8 cellular contexts compared by ENCODE assay signal in genomic region chr2:42809131-42809875, GRCh38. TPM values are rescaled to one million over a fixed set of nuclear protein-coding genes. Genes with fewer than 3 reads are reported as not detected.
A peak's percentile ranks its signal among the peaks of the same experiment; 100 is the strongest.
DNase-seq lines count a peak whose midpoint lies in the region; ATAC-seq and TF ChIP-seq lines count a peak whose summit lies in the region.

No MANE protein-coding gene starts in this region.

- peaks cover 10% of the 10 kb centered on the region for H3K4me1 ChIP-seq in vagina

- peaks cover 4% of the 10 kb centered on the region for H3K36me3 Mint-ChIP-seq in activated CD4-positive, alpha-beta T cell treated with anti-CD3 and anti-CD28 coated beads for 36 hours (ENCODE audit: low read depth)
- H3K36me3 Mint-ChIP-seq in central memory CD8-positive, alpha-beta T cell (ENCODE audit: insufficient read depth): peaks cover 19% of the 10 kb centered on the region
- peaks cover 2% of the 10 kb centered on the region for H3K36me3 Mint-ChIP-seq in mesothelial cell of epicardium

- no peaks in the 10 kb centered on the region for H3K9me3 Mint-ChIP-seq in activated CD4-positive, alpha-beta T cell treated with anti-CD3 and anti-CD28 coated beads for 36 hours (ENCODE audit: low read depth)
- H3K9me3 Mint-ChIP-seq in central memory CD8-positive, alpha-beta T cell: peaks cover 5% of the 10 kb centered on the region
- H3K9me3 Mint-ChIP-seq in mesothelial cell of epicardium: peaks cover 9% of the 10 kb centered on the region

- H3K36me3 ChIP-seq in vagina: no peaks in the 10 kb centered on the region

- H3K4me1 Mint-ChIP-seq in activated CD4-positive, alpha-beta T cell treated with anti-CD3 and anti-CD28 coated beads for 36 hours: peaks cover 17% of the 10 kb centered on the region
- H3K4me1 Mint-ChIP-seq in central memory CD8-positive, alpha-beta T cell: peaks cover 29% of the 10 kb centered on the region
- peaks cover 26% of the 10 kb centered on the region for H3K4me1 Mint-ChIP-seq in mesothelial cell of epicardium

- peak overlapping the region; percentile 56 for H3K4me3 Mint-ChIP-seq in activated CD4-positive, alpha-beta T cell treated with anti-CD3 and anti-CD28 coated beads for 36 hours
- peak overlapping the region; percentile 97 for H3K4me3 Mint-ChIP-seq in central memory CD8-positive, alpha-beta T cell
- peak overlapping the region; percentile 67 for H3K4me3 Mint-ChIP-seq in mesothelial cell of epicardium

- no peaks in the 10 kb centered on the region for H3K9me3 ChIP-seq in vagina

- H3K27me3 Mint-ChIP-seq in activated CD4-positive, alpha-beta T cell treated with anti-CD3 and anti-CD28 coated beads for 36 hours: peaks cover 2% of the 10 kb centered on the region
- H3K27me3 Mint-ChIP-seq in central memory CD8-positive, alpha-beta T cell: peaks cover under 1% of the 10 kb centered on the region
- no peaks in the 10 kb centered on the region for H3K27me3 Mint-ChIP-seq in mesothelial cell of epicardium (ENCODE audit: low read depth)

- CTCF ChIA-PET in activated CD4-positive, alpha-beta T cell treated with anti-CD3 and anti-CD28 coated beads for 36 hours (lab: Charles Lee): interaction anchor here (0.7 to 4.2 kb wide), 6 partner anchors 9 to 314 kb away, joined by 4 to 16 read pairs (median 8); no protein-coding TSS in a partner anchor

- H3K27ac Mint-ChIP-seq in activated CD4-positive, alpha-beta T cell treated with anti-CD3 and anti-CD28 coated beads for 36 hours: peak overlapping the region; percentile 77
- H3K27ac Mint-ChIP-seq in central memory CD8-positive, alpha-beta T cell (ENCODE audit: low read depth): peak overlapping the region; percentile 100
- peak overlapping the region; percentile 96 for H3K27ac Mint-ChIP-seq in mesothelial cell of epicardium

- DNase-seq in activated CD4-positive, alpha-beta T cell treated with anti-CD3 and anti-CD28 coated beads for 36 hours: no peak
- DNase-seq in activated CD4-positive, alpha-beta T cell treated with anti-CD3 and anti-CD28 coated beads for 4 hours: no peak
- peak; percentile 25 for DNase-seq in NCI-H748 treated with DMSO at 0.1 percent for 48 hours (lab: John Stamatoyannopoulos, UW)
- no peak for DNase-seq in central memory CD8-positive, alpha-beta T cell (ENCODE audit: low spot score in 2 of 2)
- DNase-seq in mesothelial cell of epicardium (ENCODE audit: low spot score in 2 of 2, unreplicated experiment in 2 of 2): peak in 1 of 2 experiments; percentile 35
- DNase-seq in vagina (ENCODE audit: extremely low spot score in 2 of 2): peak; percentile 84 to 92

- POLR2A ChIA-PET in activated CD4-positive, alpha-beta T cell treated with anti-CD3 and anti-CD28 coated beads for 36 hours (lab: Charles Lee): interaction anchor here (0.7 kb wide), 1 partner anchor 15 kb away, joined by 3 read pairs; no protein-coding TSS in a partner anchor

- ATAC-seq in activated CD4-positive, alpha-beta T cell treated with anti-CD3 and anti-CD28 coated beads for 36 hours: no peak
- no peak for ATAC-seq in central memory CD8-positive, alpha-beta T cell (replicated peaks; ENCODE audit: extremely low read depth, poor library complexity, severe bottlenecking)
- no peak for ATAC-seq in HG03439 (IDR thresholded peaks at IDR 0.05; ENCODE audit: unreplicated experiment)
- ATAC-seq in GM19397 (IDR thresholded peaks at IDR 0.05; ENCODE audit: unreplicated experiment): no peak

- peak; percentile 2 for TF ChIP-seq CTCF in mesothelial cell of epicardium (IDR thresholded peaks at IDR 0.05; ENCODE audit: unreplicated experiment)
- TF ChIP-seq CTCF in vagina (IDR thresholded peaks at IDR 0.05): no peak

- H3K27ac ChIP-seq in vagina: peak overlapping the region; percentile 98

- H3K4me3 ChIP-seq in vagina: peak overlapping the region; percentile 58 to 78

- TF ChIP-seq POLR2A in vagina (IDR thresholded peaks at IDR 0.05): no peak

- no peaks in the 10 kb centered on the region for H3K27me3 ChIP-seq in vagina

- intact Hi-C loops in activated CD4-positive, alpha-beta T cell treated with anti-CD3 and anti-CD28 coated beads for 36 hours (cut with DNase I, micrococcal nuclease): no loop called here
- intact Hi-C loops in vagina (cut with DNase I): no loop called here

RNA-seq across cellular contexts. Expression of gene HAAO, which starts 16.9 kb away (rescaled TPM):
- total RNA-seq in activated CD4-positive, alpha-beta T cell treated with anti-CD3 and anti-CD28 coated beads for 36 hours: 1 to 10 TPM in 1 of 2 experiments, under 1 TPM in 1; 0.86 to 1.2 TPM
- 23.3 to 25.7 TPM (median 25.0 TPM) in 3 replicates for total RNA-seq in mesothelial cell of epicardium
- total RNA-seq in vagina: 5.9 TPM

RNA-seq across cellular contexts. Expression of gene OXER1, which starts 45.4 kb away (rescaled TPM):
- total RNA-seq in activated CD4-positive, alpha-beta T cell treated with anti-CD3 and anti-CD28 coated beads for 36 hours: under 1 TPM; 0.14 to 0.23 TPM
- total RNA-seq in mesothelial cell of epicardium (6.9 to 7.5 TPM (median 7.2 TPM) in 3 replicates), vagina (1.2 TPM)

Comparison
In these comparisons a context has a peak if more than half of its experiments do, and no peak if none do; other contexts are left out.
1. DNase-seq: peak in NCI-H748 treated with DMSO at 0.1 percent for 48 hours (single experiment) and vagina (2 of 2); none in activated CD4-positive, alpha-beta T cell treated with anti-CD3 and anti-CD28 coated beads for 36 hours (single experiment), activated CD4-positive, alpha-beta T cell treated with anti-CD3 and anti-CD28 coated beads for 4 hours (0 of 2) and central memory CD8-positive, alpha-beta T cell (0 of 2).
2. Peak in every context shown above with its lines, with median percentiles within 50 percentile points of each other: H3K27ac Mint-ChIP-seq and H3K4me3 Mint-ChIP-seq.